Comparison of ENCODE assay signal across 15 cellular contexts in genomic region chr9:137313956-137314560, GRCh38. TPM values are rescaled to one million over a fixed set of nuclear protein-coding genes. Genes with fewer than 3 reads are reported as not detected.
DNase-seq lines count a peak whose midpoint lies in the region; ATAC-seq and TF ChIP-seq lines count a peak whose summit lies in the region.
"Had no signal": no experiment of that assay in that cellular context is flagged by ENCODE, and none has a peak within 500 bp of the region (broad histone marks: within the 10 kb centered on the region; RNA-seq: fewer than 3 reads in every experiment).

No MANE protein-coding gene starts in this region.

- WGBS in spleen, 5 donors = 71 to 95% (median 92%) methylated on average over 11 to 24 of the region's 24 CpGs

- no peak for TF ChIP-seq POLR2A in spleen (IDR thresholded peaks at IDR 0.05)

- no peaks in the 10 kb centered on the region for H3K4me1 Mint-ChIP-seq in activated T-cell treated with anti-CD3 and anti-CD28 coated beads, Interleukin-2, amount 50 U/mL, for 4 hours (ENCODE audit: low read depth)

- TF ChIP-seq CTCF in spleen (IDR thresholded peaks at IDR 0.05 in 8 of 11, conservative IDR thresholded peaks at IDR 0.05 in 3 of 11) = peak in 2 of 11 experiments; percentile 43 to 50

- H3K36me3 ChIP-seq in NT2/D1 (ENCODE audit: insufficient read depth, insufficient read length, low read length) = no peaks in the 10 kb centered on the region
- H3K36me3 ChIP-seq in spleen = no peaks in the 10 kb centered on the region

- H3K27ac ChIP-seq in spleen = no peak overlapping the region

- ATAC-seq in activated T-cell treated with anti-CD3 and anti-CD28 coated beads, Interleukin-2, amount 50 U/mL, for 4 hours = no peak

- H3K4me1 ChIP-seq in NT2/D1 (ENCODE audit: insufficient read depth, insufficient read length) = peaks cover 49% of the 10 kb centered on the region
- peaks cover 5 to 61% (median 30%) of the 10 kb centered on the region in 6 donors for H3K4me1 ChIP-seq in spleen

- DNase-seq in activated T-cell treated with anti-CD3 and anti-CD28 coated beads, Interleukin-2, amount 50 U/mL, for 1 hour = peak; percentile 15
- DNase-seq in activated T-cell treated with anti-CD3 and anti-CD28 coated beads, Interleukin-2, amount 50 U/mL, for 4 hours = no peak
- DNase-seq in NT2/D1 (ENCODE audit: low read depth, low spot score) (no peak), iPS-NIHi11 (ENCODE audit: low spot score) (peak; percentile 25), spleen (peak; percentile 73), NCI-H128 (lab: John Stamatoyannopoulos, UW; ENCODE audit: unreplicated experiment) (no peak), inferior parietal cortex (ENCODE audit: extremely low spot score) (no peak), KBM-7 (no peak)
- DNase-seq: caudate nucleus; foreskin fibroblast; mesenchymal stem cell; NCI-H146; stimulated activated CD4-positive, alpha-beta T cell treated with anti-CD3 and anti-CD28 coated beads, Interleukin-4, amount 100 ng/mL, for 4 hours; T1000 had no signal

- no peak overlapping the region for H3K4me3 ChIP-seq in NT2/D1 (ENCODE audit: insufficient read length, low read depth)
- H3K4me3 ChIP-seq in spleen = no peak overlapping the region
- H3K4me3 ChIP-seq: tibial nerve had no signal

- intact Hi-C loops in spleen (cut with DNase I; ENCODE audit: low total_unique reads) = no loop called here

- no peaks in the 10 kb centered on the region for H3K27me3 ChIP-seq in NT2/D1 (ENCODE audit: insufficient read depth, insufficient read length)
- H3K27me3 ChIP-seq in spleen (replicated peaks in 1 of 7) = peaks cover 0 to 33% (median 16%) of the 10 kb centered on the region in 7 donors

- H3K9me3 ChIP-seq in NT2/D1 (ENCODE audit: insufficient read depth, low read length) = no peaks in the 10 kb centered on the region
- no peaks in the 10 kb centered on the region for H3K9me3 ChIP-seq in spleen
- H3K9me3 ChIP-seq: tibial nerve had no signal

- H3K9ac ChIP-seq in NT2/D1 (ENCODE audit: insufficient read length, low read depth) = peak overlapping the region; percentile 36

- H3K36me3 Mint-ChIP-seq in activated T-cell treated with anti-CD3 and anti-CD28 coated beads, Interleukin-2, amount 50 U/mL, for 4 hours (ENCODE audit: insufficient read depth) = no peaks in the 10 kb centered on the region

- H3K9me3 Mint-ChIP-seq in activated T-cell treated with anti-CD3 and anti-CD28 coated beads, Interleukin-2, amount 50 U/mL, for 4 hours = no peaks in the 10 kb centered on the region

- peaks cover 10% of the 10 kb centered on the region for H3K27me3 Mint-ChIP-seq in activated T-cell treated with anti-CD3 and anti-CD28 coated beads, Interleukin-2, amount 50 U/mL, for 4 hours (ENCODE audit: low read depth)

- in situ Hi-C loops in KBM-7 (cut with MboI; ENCODE audit: low pct_unique_long_range_greater_than_20kb, low sequenced_read_pairs) = no loop called here

- H3K4me3 Mint-ChIP-seq in activated T-cell treated with anti-CD3 and anti-CD28 coated beads, Interleukin-2, amount 50 U/mL, for 4 hours = no peak overlapping the region

RNA-seq across cellular contexts. Expression of gene NRARP, which starts 12.0 kb away (rescaled TPM):
- 10 to 100 TPM in 2 of 3 donors, 1 to 10 TPM in 1; 7.6 to 15.6 (median 11.6) TPM for total RNA-seq in activated T-cell treated with anti-CD3 and anti-CD28 coated beads, Interleukin-2, amount 50 U/mL, for 4 hours
- 10 to 100 TPM in 3 of 7 donors, 1 to 10 TPM in 4; 5.6 to 24.4 (median 9.4) TPM for total RNA-seq in spleen
- polyA plus RNA-seq in spleen = 1 to 10 TPM in 1 of 3 donors, under 1 TPM in 2; 0.37 to 1.3 (median 0.94) TPM

RNA-seq across cellular contexts. Expression of gene TOR4A, which starts 36.5 kb away (rescaled TPM):
- total RNA-seq in activated T-cell treated with anti-CD3 and anti-CD28 coated beads, Interleukin-2, amount 50 U/mL, for 4 hours = 1 to 10 TPM; 3.2 to 4.0 (median 3.6) TPM
- 10 to 100 TPM; 23.1 to 39.9 (median 29.4) TPM for total RNA-seq in spleen
- 10 to 100 TPM in 1 of 3 donors, 1 to 10 TPM in 2; 3.2 to 10.8 (median 5.1) TPM for polyA plus RNA-seq in spleen

RNA-seq across cellular contexts. Expression of gene NELFB, which starts 58.9 kb away (rescaled TPM):
- 10 to 100 TPM; 72.0 to 81.1 (median 73.5) TPM for total RNA-seq in activated T-cell treated with anti-CD3 and anti-CD28 coated beads, Interleukin-2, amount 50 U/mL, for 4 hours
- total RNA-seq in spleen = 10 to 100 TPM; 27.7 to 46.8 (median 39.9) TPM
- 10 to 100 TPM; 26.6 to 49.7 (median 28.0) TPM for polyA plus RNA-seq in spleen

Comparison
In these comparisons a context has a peak if more than half of its experiments do, and no peak if none do; other contexts are left out.
1. DNase-seq: peak in activated T-cell treated with anti-CD3 and anti-CD28 coated beads, Interleukin-2, amount 50 U/mL, for 1 hour (single experiment), iPS-NIHi11 (single experiment) and spleen (single experiment); none in activated T-cell treated with anti-CD3 and anti-CD28 coated beads, Interleukin-2, amount 50 U/mL, for 4 hours (single experiment), NT2/D1 (single experiment), NCI-H128 (single experiment), inferior parietal cortex (single experiment) and KBM-7 (single experiment).
2. RNA of gene TOR4A, which starts 36.5 kb away (total RNA-seq): 23.1 to 39.9 TPM in spleen; 3.2 to 4.0 TPM in activated T-cell treated with anti-CD3 and anti-CD28 coated beads, Interleukin-2, amount 50 U/mL, for 4 hours; every median in the first group is over 4 times any median in the second.